Comparison of ENCODE assay signal across 15 cellular contexts in the genomic region with DNA sequence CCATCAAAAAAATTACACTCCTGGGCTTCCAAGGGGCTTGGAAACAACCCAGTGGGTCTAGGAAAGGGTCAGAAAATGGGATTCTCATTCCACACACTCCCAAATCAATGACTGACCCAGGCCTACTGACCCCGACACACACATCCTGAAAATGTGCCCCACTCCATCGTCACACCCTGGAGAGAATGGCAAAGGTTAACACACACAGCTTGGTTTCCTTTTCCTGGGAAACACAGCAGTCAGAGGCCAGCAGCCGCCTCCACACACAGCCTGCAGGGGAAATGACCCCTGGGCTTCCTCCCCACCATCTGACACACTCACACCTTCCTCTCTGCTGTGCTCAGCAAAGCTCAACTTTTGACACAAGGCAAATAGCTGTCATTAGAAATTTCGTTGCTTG. TPM values are rescaled to one million over a fixed set of nuclear protein-coding genes. Genes with fewer than 3 reads are reported as not detected.
A peak's percentile ranks its signal among the peaks of the same experiment; 100 is the strongest.
DNase-seq lines count a peak whose midpoint lies in the region; ATAC-seq and TF ChIP-seq lines count a peak whose summit lies in the region.
"Had no signal": no experiment of that assay in that cellular context is flagged by ENCODE, and none has a peak within 500 bp of the region (broad histone marks: within the 10 kb centered on the region; RNA-seq: fewer than 3 reads in every experiment).

No MANE protein-coding gene starts in this region.

- intact Hi-C loops in left ventricle myocardium superior (cut with micrococcal nuclease) (no loop called here), left ventricle myocardium inferior (cut with micrococcal nuclease) (no loop called here), CD14-positive monocyte (cut with micrococcal nuclease) (no loop called here)

- H3K4me3 Mint-ChIP-seq in glutamatergic neuron (ENCODE audit: unreplicated experiment): peak overlapping the region; percentile 52
- no peak overlapping the region for H3K4me3 Mint-ChIP-seq in CD14-positive monocyte
- H3K4me3 Mint-ChIP-seq in activated naive CD4-positive, alpha-beta T cell treated with anti-CD3 and anti-CD28 coated beads, Interleukin-2, amount 10 ng/mL, durations not matched to agents 7 days and 5 days: no peak overlapping the region
- H3K4me3 Mint-ChIP-seq: activated CD8-positive, alpha-beta memory T cell treated with anti-CD3 and anti-CD28 coated beads, Interleukin-2, amount 10 ng/mL, durations not matched to agents 7 days and 5 days had no signal

- CTCF ChIA-PET in activated naive CD4-positive, alpha-beta T cell treated with anti-CD3 and anti-CD28 coated beads, Interleukin-2, amount 10 ng/mL, durations not matched to agents 7 days and 5 days (lab: Charles Lee): interaction anchor here (2.5 kb wide), 1 partner anchor 42 kb away, joined by 5 read pairs; no protein-coding TSS in a partner anchor

- H3K36me3 Mint-ChIP-seq in glutamatergic neuron (ENCODE audit: unreplicated experiment) (no peaks in the 10 kb centered on the region), CD14-positive monocyte (no peaks in the 10 kb centered on the region)
- no peaks in the 10 kb centered on the region for H3K36me3 Mint-ChIP-seq in activated naive CD4-positive, alpha-beta T cell treated with anti-CD3 and anti-CD28 coated beads, Interleukin-2, amount 10 ng/mL, durations not matched to agents 7 days and 5 days
- H3K36me3 Mint-ChIP-seq: activated CD8-positive, alpha-beta memory T cell treated with anti-CD3 and anti-CD28 coated beads, Interleukin-2, amount 10 ng/mL, durations not matched to agents 7 days and 5 days had no signal

- H3K9me3 Mint-ChIP-seq in glutamatergic neuron (ENCODE audit: unreplicated experiment) (peaks cover 7% of the 10 kb centered on the region), CD14-positive monocyte (no peaks in the 10 kb centered on the region)
- no peaks in the 10 kb centered on the region for H3K9me3 Mint-ChIP-seq in activated naive CD4-positive, alpha-beta T cell treated with anti-CD3 and anti-CD28 coated beads, Interleukin-2, amount 10 ng/mL, durations not matched to agents 7 days and 5 days

- H3K9ac ChIP-seq in mucosa of stomach (ENCODE audit: low read length): peak overlapping the region; percentile 7

- H3K36me3 ChIP-seq in left ventricle myocardium inferior (no peaks in the 10 kb centered on the region), mucosa of stomach (ENCODE audit: control insufficient read depth, insufficient read depth, low read length) (no peaks in the 10 kb centered on the region)
- H3K36me3 ChIP-seq: pancreas, WERI-Rb-1 had no signal

- H3K9me3 ChIP-seq in left ventricle myocardium inferior (replicated peaks) (no peaks in the 10 kb centered on the region), mucosa of stomach (ENCODE audit: control insufficient read depth, low read length) (no peaks in the 10 kb centered on the region)
- H3K9me3 ChIP-seq: pancreas had no signal

- no peak overlapping the region for H3K4me3 ChIP-seq in left ventricle myocardium inferior
- no peak overlapping the region for H3K4me3 ChIP-seq in mucosa of stomach (ENCODE audit: low read length)
- H3K4me3 ChIP-seq: pancreas had no signal

- TF ChIP-seq CTCF in left ventricle myocardium inferior (IDR thresholded peaks at IDR 0.05; ENCODE audit: borderline replicate concordance) (no peak), glutamatergic neuron (IDR thresholded peaks at IDR 0.05; ENCODE audit: partially characterized antibody, unreplicated experiment) (no peak), CD14-positive monocyte (IDR thresholded peaks at IDR 0.05) (no peak)

- H3K27me3 Mint-ChIP-seq in glutamatergic neuron (ENCODE audit: unreplicated experiment) (peaks cover 3% of the 10 kb centered on the region), CD14-positive monocyte (ENCODE audit: low read depth in 3 of 3) (peaks cover 0 to 3% (median 2%) of the 10 kb centered on the region in 3 donors)
- H3K27me3 Mint-ChIP-seq in activated naive CD4-positive, alpha-beta T cell treated with anti-CD3 and anti-CD28 coated beads, Interleukin-2, amount 10 ng/mL, durations not matched to agents 7 days and 5 days: peaks cover 17% of the 10 kb centered on the region
- H3K27me3 Mint-ChIP-seq: activated CD8-positive, alpha-beta memory T cell treated with anti-CD3 and anti-CD28 coated beads, Interleukin-2, amount 10 ng/mL, durations not matched to agents 7 days and 5 days had no signal

- H3K27ac Mint-ChIP-seq in glutamatergic neuron (ENCODE audit: unreplicated experiment) (peak overlapping the region; percentile 23), CD14-positive monocyte (peak overlapping the region in 1 of 7 donors; percentile 57)
- no peak overlapping the region for H3K27ac Mint-ChIP-seq in activated naive CD4-positive, alpha-beta T cell treated with anti-CD3 and anti-CD28 coated beads, Interleukin-2, amount 10 ng/mL, durations not matched to agents 7 days and 5 days
- H3K27ac Mint-ChIP-seq: activated CD8-positive, alpha-beta memory T cell treated with anti-CD3 and anti-CD28 coated beads, Interleukin-2, amount 10 ng/mL, durations not matched to agents 7 days and 5 days had no signal

- DNase-seq in left ventricle myocardium superior (peak; percentile 21), left ventricle myocardium inferior (no peak), glutamatergic neuron (no peak), NCI-H1092 treated with DMSO at 0.1 percent for 48 hours (lab: John Stamatoyannopoulos, UW) (no peak), CD14-positive monocyte (ENCODE audit: low spot score) (no peak)
- DNase-seq in activated CD4-positive, alpha-beta T cell treated with anti-CD3 and anti-CD28 coated beads, Interleukin-2, amount 50 U/mL, for 1 hour: no peak
- DNase-seq in activated naive CD4-positive, alpha-beta T cell treated with anti-CD3 and anti-CD28 coated beads, Interleukin-2, amount 10 ng/mL, durations not matched to agents 7 days and 5 days: no peak
- DNase-seq: activated CD8-positive, alpha-beta memory T cell treated with anti-CD3 and anti-CD28 coated beads, Interleukin-2, amount 10 ng/mL, durations not matched to agents 7 days and 5 days; effector CD4-positive, alpha-beta T cell; NCI-H187 treated with DMSO at 0.1 percent for 48 hours; NCI-H524 treated with DMSO at 0.1 percent for 48 hours; stimulated activated CD4-positive, alpha-beta T cell treated with anti-CD3 and anti-CD28 coated beads, Interleukin-15, amount 100 ng/mL, for 24 hours; WERI-Rb-1 had no signal

- ATAC-seq in left ventricle myocardium superior: peak; percentile 8
- ATAC-seq: activated CD8-positive, alpha-beta memory T cell treated with anti-CD3 and anti-CD28 coated beads, Interleukin-2, amount 10 ng/mL, durations not matched to agents 7 days and 5 days had no signal

- H3K4me1 Mint-ChIP-seq in glutamatergic neuron (ENCODE audit: low read depth, unreplicated experiment) (peaks cover 39% of the 10 kb centered on the region), CD14-positive monocyte (no peaks in the 10 kb centered on the region)
- H3K4me1 Mint-ChIP-seq in activated naive CD4-positive, alpha-beta T cell treated with anti-CD3 and anti-CD28 coated beads, Interleukin-2, amount 10 ng/mL, durations not matched to agents 7 days and 5 days: peaks cover 3% of the 10 kb centered on the region

- H3K27me3 ChIP-seq in left ventricle myocardium inferior (ENCODE audit: low read depth): no peaks in the 10 kb centered on the region
- H3K27me3 ChIP-seq in mucosa of stomach (ENCODE audit: control insufficient read depth, insufficient read depth, low read length): no peaks in the 10 kb centered on the region
- H3K27me3 ChIP-seq: pancreas had no signal

- no peak overlapping the region for H3K27ac ChIP-seq in left ventricle myocardium inferior (replicated peaks)
- H3K27ac ChIP-seq: WERI-Rb-1 had no signal

- H3K4me1 ChIP-seq in left ventricle myocardium inferior (peaks cover 57% of the 10 kb centered on the region), mucosa of stomach (ENCODE audit: control insufficient read depth, insufficient read depth, low read length) (peaks cover 58% of the 10 kb centered on the region)

RNA-seq across cellular contexts. Expression of a gene that starts 42.9 kb away (rescaled TPM):
- total RNA-seq in left ventricle myocardium superior (28.6 TPM), left ventricle myocardium inferior (34.4 TPM), glutamatergic neuron (ENCODE audit: unreplicated experiment) (16.7 TPM)
- polyA plus RNA-seq in CD14-positive monocyte: under 1 TPM; 0.01 to 0.05 TPM
